In the genomic region with DNA sequence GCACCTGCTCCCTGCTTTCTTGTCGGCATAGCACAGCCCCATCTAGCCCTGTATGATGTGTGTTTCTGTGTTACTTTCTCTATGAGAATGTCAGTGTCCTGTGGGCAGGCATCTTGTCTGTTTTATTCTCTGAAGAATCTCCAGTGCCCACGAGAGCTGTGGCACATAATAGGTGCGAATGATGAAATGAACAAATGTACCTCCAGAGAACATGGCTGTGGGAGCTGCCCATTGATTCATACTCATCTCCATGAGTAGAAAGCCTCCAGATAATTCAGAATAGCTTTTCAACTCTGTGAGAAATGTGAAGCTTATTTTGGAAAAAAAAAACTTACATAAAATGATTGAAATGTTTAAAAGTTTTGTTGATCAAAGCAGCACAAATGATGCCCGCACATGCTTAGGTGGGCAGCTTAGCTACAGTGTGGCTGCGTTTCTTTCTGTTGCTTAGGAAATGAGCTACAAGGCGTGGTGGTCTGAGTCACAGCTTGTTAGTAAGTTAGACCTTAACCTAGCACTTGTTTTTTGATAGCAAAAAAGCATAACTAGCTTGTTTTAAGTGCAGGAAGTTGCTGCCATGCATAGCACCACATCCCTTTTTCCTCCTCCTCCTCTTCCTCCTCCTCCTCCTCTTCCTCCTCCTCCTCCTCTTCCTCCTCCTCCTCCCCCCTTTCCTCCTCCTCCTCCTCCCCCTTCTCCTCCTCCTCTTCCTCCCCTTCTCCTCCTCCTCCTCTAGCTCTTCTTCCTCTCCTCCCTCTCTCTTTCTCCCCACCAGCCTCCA, we compare ENCODE assay signal across 21 cellular contexts.
DNase-seq lines count a peak whose midpoint lies in the region; ATAC-seq and TF ChIP-seq lines count a peak whose summit lies in the region.
"Had no signal": no experiment of that assay in that cellular context is flagged by ENCODE, and none has a peak within 500 bp of the region (broad histone marks: within the 10 kb centered on the region; RNA-seq: fewer than 3 reads in every experiment).

No MANE protein-coding gene starts in this region.

- H3K36me3 ChIP-seq in RWPE2 (ENCODE audit: low read depth): no peaks in the 10 kb centered on the region
- no peaks in the 10 kb centered on the region for H3K36me3 ChIP-seq in sigmoid colon
- H3K36me3 ChIP-seq in smooth muscle cell (ENCODE audit: low read depth): no peaks in the 10 kb centered on the region
- H3K36me3 ChIP-seq: BLaER1 had no signal

- H3K36me3 Mint-ChIP-seq in activated CD8-positive, alpha-beta T cell treated with anti-CD3 and anti-CD28 coated beads for 36 hours (ENCODE audit: low read depth): no peaks in the 10 kb centered on the region
- H3K36me3 Mint-ChIP-seq in activated CD8-positive, alpha-beta T cell treated with anti-CD3 and anti-CD28 coated beads, Interleukin-2, amount 10 ng/mL, durations not matched to agents 7 days and 5 days (ENCODE audit: low read depth): no peaks in the 10 kb centered on the region
- H3K36me3 Mint-ChIP-seq: CD8-positive, alpha-beta memory T cell had no signal

- H3K27me3 Mint-ChIP-seq in activated CD8-positive, alpha-beta T cell treated with anti-CD3 and anti-CD28 coated beads for 36 hours: peaks cover 17% of the 10 kb centered on the region
- H3K27me3 Mint-ChIP-seq in activated CD8-positive, alpha-beta T cell treated with anti-CD3 and anti-CD28 coated beads, Interleukin-2, amount 10 ng/mL, durations not matched to agents 7 days and 5 days (ENCODE audit: low read depth): peaks cover 16% of the 10 kb centered on the region

- H3K4me1 Mint-ChIP-seq in activated CD8-positive, alpha-beta T cell treated with anti-CD3 and anti-CD28 coated beads for 36 hours (ENCODE audit: low read depth): peaks cover 4% of the 10 kb centered on the region
- H3K4me1 Mint-ChIP-seq in activated CD8-positive, alpha-beta T cell treated with anti-CD3 and anti-CD28 coated beads, Interleukin-2, amount 10 ng/mL, durations not matched to agents 7 days and 5 days (ENCODE audit: low read depth): peaks cover 2% of the 10 kb centered on the region
- H3K4me1 Mint-ChIP-seq: CD8-positive, alpha-beta memory T cell had no signal

- H4K20me1 ChIP-seq in smooth muscle cell (ENCODE audit: low read depth): no peaks in the 10 kb centered on the region
- H4K20me1 ChIP-seq: BLaER1 had no signal

- H3K27ac ChIP-seq in RWPE2 (ENCODE audit: poor library complexity, severe bottlenecking) (no peak overlapping the region), sigmoid colon (peak overlapping the region in 2 of 4 donors; percentile 0 to 33), smooth muscle cell (ENCODE audit: low read depth) (no peak overlapping the region)
- H3K27ac ChIP-seq: BLaER1 had no signal

- H3K9me3 ChIP-seq in RWPE2 (ENCODE audit: severe bottlenecking): no peaks in the 10 kb centered on the region
- H3K9me3 ChIP-seq in sigmoid colon: no peaks in the 10 kb centered on the region
- no peaks in the 10 kb centered on the region for H3K9me3 ChIP-seq in smooth muscle cell (replicated peaks; ENCODE audit: low read depth)
- H3K9me3 ChIP-seq: BLaER1, SK-N-SH had no signal

- peaks cover 82% of the 10 kb centered on the region for H3K27me3 ChIP-seq in RWPE2 (ENCODE audit: insufficient read depth, poor library complexity, severe bottlenecking)
- H3K27me3 ChIP-seq in sigmoid colon: no peaks in the 10 kb centered on the region
- H3K27me3 ChIP-seq in smooth muscle cell (ENCODE audit: low read depth): peaks cover 5% of the 10 kb centered on the region
- H3K27me3 ChIP-seq: BLaER1 had no signal

- WGBS in sigmoid colon, 2 donors: 59 to 66% methylated on average over 6 of the region's 6 CpGs
- 76% methylated on average over 6 of the region's 6 CpGs for WGBS in smooth muscle cell (ENCODE audit: low lambda C conversion rate)

- no peak overlapping the region for H3K4me2 ChIP-seq in smooth muscle cell
- H3K4me2 ChIP-seq: BLaER1, SK-N-SH had no signal

- H3F3A ChIP-seq in smooth muscle cell (ENCODE audit: low read depth): no peaks in the 10 kb centered on the region

- H3K27ac Mint-ChIP-seq in activated CD8-positive, alpha-beta T cell treated with anti-CD3 and anti-CD28 coated beads for 36 hours: no peak overlapping the region
- H3K27ac Mint-ChIP-seq in activated CD8-positive, alpha-beta T cell treated with anti-CD3 and anti-CD28 coated beads, Interleukin-2, amount 10 ng/mL, durations not matched to agents 7 days and 5 days: no peak overlapping the region

- TF ChIP-seq EP300 in sigmoid colon (IDR thresholded peaks at IDR 0.05): no peak

- DNase-seq in activated CD8-positive, alpha-beta T cell treated with anti-CD3 and anti-CD28 coated beads for 36 hours: peak; percentile 5
- no peak for DNase-seq in activated CD8-positive, alpha-beta T cell treated with anti-CD3 and anti-CD28 coated beads, Interleukin-2, amount 10 ng/mL, durations not matched to agents 7 days and 5 days
- DNase-seq in RWPE2 (ENCODE audit: low spot score) (peak; percentile 11), islet precursor cell (peak; percentile 22), sigmoid colon (peak; percentile 11), cortex of kidney (lab: John Stamatoyannopoulos, UW) (no peak), smooth muscle cell (lab: John Stamatoyannopoulos, UW; ENCODE audit: unreplicated experiment) (no peak), hepatic stellate cell (ENCODE audit: low spot score) (no peak)
- DNase-seq: 8988T; CD8-positive, alpha-beta memory T cell; DND-41; GDM1; NCI-H1105 treated with DMSO at 0.1 percent for 48 hours; NCI-H1694; NCI-H2081 treated with DMSO at 0.1 percent for 48 hours; NCI-H510A; NCI-H748 treated with DMSO at 0.1 percent for 48 hours; NK-92 treated with Interleukin-12 subunit alpha and Interleukin-12 subunit beta, amount 100 ng/mL, for 24 hours; SHP77; SK-N-SH had no signal

- H3K79me2 ChIP-seq in smooth muscle cell (ENCODE audit: low read depth): no peaks in the 10 kb centered on the region

- CTCF ChIA-PET in activated CD8-positive, alpha-beta T cell treated with anti-CD3 and anti-CD28 coated beads for 36 hours (lab: Charles Lee): no interaction called here
- CTCF ChIA-PET in activated CD8-positive, alpha-beta T cell treated with anti-CD3 and anti-CD28 coated beads, Interleukin-2, amount 10 ng/mL, durations not matched to agents 7 days and 5 days (lab: Charles Lee): interaction anchor here (1.2 to 1.8 kb wide), 3 partner anchors 47 to 301 kb away, joined by 3 to 7 read pairs (median 3); no protein-coding TSS in a partner anchor

- peak; percentile 47 for ATAC-seq in activated CD8-positive, alpha-beta T cell treated with anti-CD3 and anti-CD28 coated beads for 36 hours
- no peak for ATAC-seq in activated CD8-positive, alpha-beta T cell treated with anti-CD3 and anti-CD28 coated beads, Interleukin-2, amount 10 ng/mL, durations not matched to agents 7 days and 5 days
- ATAC-seq in RWPE2 (ENCODE audit: low read depth): 0 out of 3 replicates have a peak, but pooled peaks have one; percentile 29

- no peak overlapping the region for H3K9ac ChIP-seq in smooth muscle cell (ENCODE audit: low read depth)
- H3K9ac ChIP-seq: BLaER1, SK-N-SH had no signal

- no peak overlapping the region for H3K4me3 Mint-ChIP-seq in activated CD8-positive, alpha-beta T cell treated with anti-CD3 and anti-CD28 coated beads for 36 hours
- no peak overlapping the region for H3K4me3 Mint-ChIP-seq in activated CD8-positive, alpha-beta T cell treated with anti-CD3 and anti-CD28 coated beads, Interleukin-2, amount 10 ng/mL, durations not matched to agents 7 days and 5 days
- H3K4me3 Mint-ChIP-seq: CD8-positive, alpha-beta memory T cell had no signal

- H3K9me3 Mint-ChIP-seq in activated CD8-positive, alpha-beta T cell treated with anti-CD3 and anti-CD28 coated beads for 36 hours: no peaks in the 10 kb centered on the region
- H3K9me3 Mint-ChIP-seq in activated CD8-positive, alpha-beta T cell treated with anti-CD3 and anti-CD28 coated beads, Interleukin-2, amount 10 ng/mL, durations not matched to agents 7 days and 5 days (ENCODE audit: insufficient read depth): no peaks in the 10 kb centered on the region
- H3K9me3 Mint-ChIP-seq: CD8-positive, alpha-beta memory T cell had no signal

- TF ChIP-seq POLR2A in sigmoid colon (IDR thresholded peaks at IDR 0.05): no peak

- TF ChIP-seq CTCF in activated CD8-positive, alpha-beta T cell treated with anti-CD3 and anti-CD28 coated beads for 36 hours (IDR thresholded peaks at IDR 0.05): no peak
- no peak for TF ChIP-seq CTCF in RWPE2 (IDR thresholded peaks at IDR 0.05; ENCODE audit: poor library complexity, severe bottlenecking)
- TF ChIP-seq CTCF in sigmoid colon (IDR thresholded peaks at IDR 0.05): no peak
- no peak for TF ChIP-seq CTCF in smooth muscle cell (IDR thresholded peaks at IDR 0.05; ENCODE audit: borderline replicate concordance, insufficient read depth, poor library complexity, severe bottlenecking)

- intact Hi-C loops in activated CD8-positive, alpha-beta T cell treated with anti-CD3 and anti-CD28 coated beads for 36 hours (cut with micrococcal nuclease): no loop called here
- intact Hi-C loops in sigmoid colon (cut with DNase I): no loop called here

- no peak overlapping the region for H2AFZ ChIP-seq in smooth muscle cell (ENCODE audit: low read depth)

- H3K4me3 ChIP-seq in RWPE2 (ENCODE audit: severe bottlenecking) (no peak overlapping the region), sigmoid colon (no peak overlapping the region), smooth muscle cell (no peak overlapping the region)
- H3K4me3 ChIP-seq: BLaER1 had no signal

- POLR2A ChIA-PET in activated CD8-positive, alpha-beta T cell treated with anti-CD3 and anti-CD28 coated beads for 36 hours (lab: Charles Lee): interaction anchor here (0.8 kb wide), 1 partner anchor 10 kb away, joined by 3 read pairs; no protein-coding TSS in a partner anchor
- POLR2A ChIA-PET in activated CD8-positive, alpha-beta T cell treated with anti-CD3 and anti-CD28 coated beads, Interleukin-2, amount 10 ng/mL, durations not matched to agents 7 days and 5 days (lab: Charles Lee): no interaction called here

- H3K4me1 ChIP-seq in RWPE2 (ENCODE audit: insufficient read depth, poor library complexity, severe bottlenecking): no peaks in the 10 kb centered on the region
- H3K4me1 ChIP-seq in sigmoid colon: peaks cover 0 to 14% (median 4%) of the 10 kb centered on the region in 4 donors
- H3K4me1 ChIP-seq in smooth muscle cell (ENCODE audit: low read depth): no peaks in the 10 kb centered on the region
- H3K4me1 ChIP-seq: BLaER1 had no signal

Comparison
In these comparisons a context has a peak if more than half of its experiments do, and no peak if none do; other contexts are left out.
1. DNase-seq: peak in activated CD8-positive, alpha-beta T cell treated with anti-CD3 and anti-CD28 coated beads for 36 hours (single experiment), RWPE2 (single experiment), islet precursor cell (single experiment) and sigmoid colon (single experiment); none in activated CD8-positive, alpha-beta T cell treated with anti-CD3 and anti-CD28 coated beads, Interleukin-2, amount 10 ng/mL, durations not matched to agents 7 days and 5 days (single experiment), cortex of kidney (single experiment), smooth muscle cell (single experiment) and hepatic stellate cell (single experiment).